8 cellular contexts compared by ENCODE assay signal in the genomic region with DNA sequence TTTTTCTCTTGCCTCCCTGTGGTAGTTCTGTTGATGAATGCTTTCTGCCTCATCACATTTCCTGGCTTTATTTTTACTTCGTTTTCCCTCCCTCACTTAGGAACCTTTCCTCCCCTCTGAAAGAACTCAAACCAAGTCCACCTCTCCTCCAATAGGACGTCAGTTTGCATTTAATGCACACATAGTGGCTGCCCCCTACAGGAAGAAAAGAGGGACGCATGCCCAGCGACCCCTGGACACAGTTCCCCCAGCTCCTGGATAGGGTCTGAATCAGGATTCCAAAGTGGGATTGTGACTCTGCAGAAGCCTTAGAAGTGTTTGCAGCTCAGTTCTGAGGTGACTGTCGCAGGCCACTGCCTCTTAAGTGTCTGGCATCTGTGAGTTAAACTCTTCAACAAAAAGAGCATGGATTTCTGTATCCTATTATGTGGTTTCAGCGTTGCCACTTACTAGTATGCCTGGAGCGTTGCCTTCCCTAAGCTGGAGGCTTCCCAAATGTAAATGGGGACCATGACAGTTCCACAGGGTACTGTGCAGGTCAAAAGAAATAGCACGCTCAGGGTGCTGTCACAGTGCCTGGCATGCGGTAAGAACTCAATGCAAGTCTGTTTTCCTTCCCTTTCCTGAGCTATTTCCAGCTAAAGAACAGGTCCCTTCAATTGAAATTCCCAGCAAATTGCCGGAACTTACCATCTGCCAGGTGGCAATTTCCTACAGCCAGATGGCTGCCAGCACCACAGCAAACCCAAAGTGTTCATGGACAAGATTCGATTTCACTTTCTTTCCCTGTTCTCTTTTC. TPM values are rescaled to one million over a fixed set of nuclear protein-coding genes. Genes with fewer than 3 reads are reported as not detected.
DNase-seq lines count a peak whose midpoint lies in the region; ATAC-seq and TF ChIP-seq lines count a peak whose summit lies in the region.
"Not testable (repeated sequence)": the region's sequence is repeated elsewhere in the genome, so short reads cannot be mapped to it uniquely, and the experiment has no call there.

No MANE protein-coding gene starts in this region.

- not testable (repeated sequence) for H3K36me3 ChIP-seq in WERI-Rb-1

- ATAC-seq in stimulated activated naive CD8-positive, alpha-beta T cell treated with anti-CD3 and anti-CD28 coated beads, Interleukin-15, Interleukin-2, amounts not matched to agents 100 U/mL and 50 U/mL, for 24 hours, result not testable (repeated sequence)

- not testable (repeated sequence) for H3K27ac ChIP-seq in WERI-Rb-1
- H3K27ac ChIP-seq in dorsolateral prefrontal cortex, result peak overlapping the region in 1 of 59 donors; percentile 53

- not testable (repeated sequence) for H3K4me1 Mint-ChIP-seq in Calu3 (ENCODE audit: low read depth, unreplicated experiment); activated naive CD4-positive, alpha-beta T cell treated with anti-CD3 and anti-CD28 coated beads, Interleukin-2, amount 10 ng/mL, durations not matched to agents 7 days and 5 days; neural crest cell

- not testable (repeated sequence) for H3K4me3 Mint-ChIP-seq in Calu3 (ENCODE audit: low read depth, unreplicated experiment); activated naive CD4-positive, alpha-beta T cell treated with anti-CD3 and anti-CD28 coated beads, Interleukin-2, amount 10 ng/mL, durations not matched to agents 7 days and 5 days; neural crest cell

- intact Hi-C loops in Calu3 (cut with micrococcal nuclease; ENCODE audit: unreplicated experiment); dorsolateral prefrontal cortex (cut with DNase I): not testable (repeated sequence)

- H3K27ac Mint-ChIP-seq in Calu3 (ENCODE audit: unreplicated experiment); activated naive CD4-positive, alpha-beta T cell treated with anti-CD3 and anti-CD28 coated beads, Interleukin-2, amount 10 ng/mL, durations not matched to agents 7 days and 5 days; neural crest cell (ENCODE audit: unreplicated experiment): not testable (repeated sequence)

- H3K27me3 Mint-ChIP-seq in Calu3 (ENCODE audit: unreplicated experiment); activated naive CD4-positive, alpha-beta T cell treated with anti-CD3 and anti-CD28 coated beads, Interleukin-2, amount 10 ng/mL, durations not matched to agents 7 days and 5 days; neural crest cell (ENCODE audit: low read depth): not testable (repeated sequence)

- H3K4me3 ChIP-seq in WERI-Rb-1 (ENCODE audit: low read depth, low read length); dorsolateral prefrontal cortex: not testable (repeated sequence)

- TF ChIP-seq CTCF in Calu3 (IDR thresholded peaks at IDR 0.05; ENCODE audit: unreplicated experiment), result not testable (repeated sequence)
- TF ChIP-seq CTCF in GM20000 (IDR thresholded peaks at IDR 0.05; ENCODE audit: extremely low read depth, missing control alignments) (peak; percentile 3), WERI-Rb-1 (IDR thresholded peaks at IDR 0.05; ENCODE audit: low read depth, low read length) (0 out of 2 replicates have a peak, but pooled peaks have one; percentile 16), dorsolateral prefrontal cortex (IDR thresholded peaks at IDR 0.05 in 54 of 56, conservative IDR thresholded peaks at IDR 0.05 in 2 of 56; ENCODE audit: low read depth in 1 of 56, partially characterized antibody in 56 of 56) (peak in 16 of 56 donors; percentile 0 to 33 (median 21)), neural crest cell (conservative IDR thresholded peaks at IDR 0.05) (peak; percentile 40)

- DNase-seq in Calu3 (peak; percentile 52), NCI-H1694 treated with DMSO at 0.1 percent for 48 hours (lab: John Stamatoyannopoulos, UW) (peak; percentile 31), WERI-Rb-1 (peak; percentile 73), dorsolateral prefrontal cortex (peak in 6 of 10 donors; percentile 32 to 74 (median 45)), neural crest cell (ENCODE audit: low read depth, low spot score) (peak; percentile 40)
- not testable (repeated sequence) for DNase-seq in GM20000 (ENCODE audit: low spot score)
- peak; percentile 22 for DNase-seq in activated naive CD4-positive, alpha-beta T cell treated with anti-CD3 and anti-CD28 coated beads, Interleukin-2, amount 10 ng/mL, durations not matched to agents 7 days and 5 days
- peak; percentile 41 for DNase-seq in stimulated activated naive CD8-positive, alpha-beta T cell treated with anti-CD3 and anti-CD28 coated beads, Interleukin-15, Interleukin-2, amounts not matched to agents 100 U/mL and 50 U/mL, for 24 hours

- H3K9me3 ChIP-seq in WERI-Rb-1 (ENCODE audit: severe bottlenecking), result not testable (repeated sequence)

- BruUV-seq in Calu3 (replicated peaks; lab: Mats Ljungman, UMichigan), result not testable (repeated sequence)

- not testable (repeated sequence) for H3K36me3 Mint-ChIP-seq in Calu3 (ENCODE audit: insufficient read depth, unreplicated experiment); activated naive CD4-positive, alpha-beta T cell treated with anti-CD3 and anti-CD28 coated beads, Interleukin-2, amount 10 ng/mL, durations not matched to agents 7 days and 5 days; neural crest cell (ENCODE audit: low read depth)

- H3K27me3 ChIP-seq in WERI-Rb-1 (ENCODE audit: insufficient read depth, low read depth, severe bottlenecking); dorsolateral prefrontal cortex: not testable (repeated sequence)

- CTCF ChIA-PET in Calu3 (lab: Charles Lee); activated naive CD4-positive, alpha-beta T cell treated with anti-CD3 and anti-CD28 coated beads, Interleukin-2, amount 10 ng/mL, durations not matched to agents 7 days and 5 days (lab: Charles Lee): not testable (repeated sequence)

- not testable (repeated sequence) for H3K9me3 Mint-ChIP-seq in Calu3 (ENCODE audit: low read depth, unreplicated experiment); activated naive CD4-positive, alpha-beta T cell treated with anti-CD3 and anti-CD28 coated beads, Interleukin-2, amount 10 ng/mL, durations not matched to agents 7 days and 5 days; neural crest cell

RNA-seq across cellular contexts. Expression of a gene that starts 20.2 kb away (rescaled TPM):
- total RNA-seq in Calu3 (2022) (5.1 and 7.1 TPM in 2 replicates), dorsolateral prefrontal cortex (10 to 100 TPM in 87 of 120 experiments, 1 to 10 TPM in 33; 3.5 to 39.0 (median 13.9) TPM), neural crest cell (not detected in 2 replicates)
